Comparison of ENCODE assay signal across 11 cellular contexts in genomic region chr6:159056003-159056402, GRCh38. TPM values are rescaled to one million over a fixed set of nuclear protein-coding genes. Genes with fewer than 3 reads are reported as not detected.
A peak's percentile ranks its signal among the peaks of the same experiment; 100 is the strongest.
DNase-seq lines count a peak whose midpoint lies in the region; ATAC-seq and TF ChIP-seq lines count a peak whose summit lies in the region.
"Had no signal": no experiment of that assay in that cellular context is flagged by ENCODE, and none has a peak within 500 bp of the region (broad histone marks: within the 10 kb centered on the region; RNA-seq: fewer than 3 reads in every experiment).

No MANE protein-coding gene starts in this region.

- H3K4me1 Mint-ChIP-seq in activated CD4-positive, alpha-beta T cell treated with anti-CD3 and anti-CD28 coated beads, Interleukin-2, amount 10 ng/mL, durations not matched to agents 24 days and 14 days = peaks cover 61% of the 10 kb centered on the region
- peaks cover 81% of the 10 kb centered on the region for H3K4me1 Mint-ChIP-seq in activated CD8-positive, alpha-beta T cell treated with anti-CD3 and anti-CD28 coated beads, Interleukin-2, amount 10 ng/mL, durations not matched to agents 7 days and 5 days (ENCODE audit: low read depth)
- H3K4me1 Mint-ChIP-seq in natural killer cell = peaks cover 69 to 72% of the 10 kb centered on the region in 2 donors

- TF ChIP-seq CTCF in NB4 (IDR thresholded peaks at IDR 0.05; ENCODE audit: low read depth, low read length) (no peak), natural killer cell (IDR thresholded peaks at IDR 0.05) (no peak), foreskin keratinocyte (conservative IDR thresholded peaks at IDR 0.05) (no peak)

- H3K36me3 Mint-ChIP-seq in activated CD4-positive, alpha-beta T cell treated with anti-CD3 and anti-CD28 coated beads, Interleukin-2, amount 10 ng/mL, durations not matched to agents 24 days and 14 days (ENCODE audit: low read depth) = peaks cover 2% of the 10 kb centered on the region
- peaks cover 3% of the 10 kb centered on the region for H3K36me3 Mint-ChIP-seq in activated CD8-positive, alpha-beta T cell treated with anti-CD3 and anti-CD28 coated beads, Interleukin-2, amount 10 ng/mL, durations not matched to agents 7 days and 5 days (ENCODE audit: low read depth)
- H3K36me3 Mint-ChIP-seq in natural killer cell = no peaks in the 10 kb centered on the region

- H3K27me3 Mint-ChIP-seq in activated CD4-positive, alpha-beta T cell treated with anti-CD3 and anti-CD28 coated beads, Interleukin-2, amount 10 ng/mL, durations not matched to agents 24 days and 14 days = peaks cover 1% of the 10 kb centered on the region
- H3K27me3 Mint-ChIP-seq in activated CD8-positive, alpha-beta T cell treated with anti-CD3 and anti-CD28 coated beads, Interleukin-2, amount 10 ng/mL, durations not matched to agents 7 days and 5 days (ENCODE audit: low read depth) = no peaks in the 10 kb centered on the region
- H3K27me3 Mint-ChIP-seq in natural killer cell (ENCODE audit: low read depth in 2 of 2) = no peaks in the 10 kb centered on the region

- CTCF ChIA-PET in activated CD8-positive, alpha-beta T cell treated with anti-CD3 and anti-CD28 coated beads, Interleukin-2, amount 10 ng/mL, durations not matched to agents 7 days and 5 days (lab: Charles Lee) = interaction anchor here (0.7 to 8.0 kb wide), 9 partner anchors 10 to 365 kb away, joined by 3 to 94 read pairs (median 3); partner anchors contain the start of gene TAGAP

- POLR2A ChIA-PET in activated CD8-positive, alpha-beta T cell treated with anti-CD3 and anti-CD28 coated beads, Interleukin-2, amount 10 ng/mL, durations not matched to agents 7 days and 5 days (lab: Charles Lee) = interaction anchor here (1.6 to 10.1 kb wide), 2 partner anchors 14 to 24 kb away, joined by 5 to 155 read pairs; partner anchors contain the start of gene TAGAP

- peak; percentile 14 for ATAC-seq in activated CD8-positive, alpha-beta T cell treated with anti-CD3 and anti-CD28 coated beads, Interleukin-2, amount 10 ng/mL, durations not matched to agents 7 days and 5 days
- ATAC-seq in natural killer cell = peak in 1 of 3 donors; percentile 45
- no peak for ATAC-seq in GM21786 (IDR thresholded peaks at IDR 0.05; ENCODE audit: unreplicated experiment)
- ATAC-seq in HG02678 (IDR thresholded peaks at IDR 0.05; ENCODE audit: unreplicated experiment) = no peak
- no peak for ATAC-seq in foreskin keratinocyte

- H3K4me3 Mint-ChIP-seq in activated CD4-positive, alpha-beta T cell treated with anti-CD3 and anti-CD28 coated beads, Interleukin-2, amount 10 ng/mL, durations not matched to agents 24 days and 14 days = peak overlapping the region; percentile 70
- H3K4me3 Mint-ChIP-seq in activated CD8-positive, alpha-beta T cell treated with anti-CD3 and anti-CD28 coated beads, Interleukin-2, amount 10 ng/mL, durations not matched to agents 7 days and 5 days = peak overlapping the region; percentile 4
- peak overlapping the region; percentile 65 for H3K4me3 Mint-ChIP-seq in natural killer cell

- peaks cover 37% of the 10 kb centered on the region for H3K27me3 ChIP-seq in foreskin keratinocyte

- intact Hi-C loops in activated CD4-positive, alpha-beta T cell treated with anti-CD3 and anti-CD28 coated beads, Interleukin-2, amount 10 ng/mL, durations not matched to agents 24 days and 14 days (cut with micrococcal nuclease) = no loop called here
- intact Hi-C loops in natural killer cell (cut with micrococcal nuclease) = no loop called here

- no peak for TF ChIP-seq POLR2A in NB4 (IDR thresholded peaks at IDR 0.05; ENCODE audit: extremely low read depth, insufficient read length)

- no peaks in the 10 kb centered on the region for H3K4me1 ChIP-seq in foreskin keratinocyte

- H3K9me3 Mint-ChIP-seq in activated CD4-positive, alpha-beta T cell treated with anti-CD3 and anti-CD28 coated beads, Interleukin-2, amount 10 ng/mL, durations not matched to agents 24 days and 14 days = peaks cover 4% of the 10 kb centered on the region
- no peaks in the 10 kb centered on the region for H3K9me3 Mint-ChIP-seq in activated CD8-positive, alpha-beta T cell treated with anti-CD3 and anti-CD28 coated beads, Interleukin-2, amount 10 ng/mL, durations not matched to agents 7 days and 5 days (ENCODE audit: insufficient read depth)
- no peaks in the 10 kb centered on the region for H3K9me3 Mint-ChIP-seq in natural killer cell

- DNase-seq in activated CD4-positive, alpha-beta T cell treated with anti-CD3 and anti-CD28 coated beads, Interleukin-2, amount 10 ng/mL, durations not matched to agents 24 days and 14 days = no peak
- no peak for DNase-seq in activated CD4-positive, alpha-beta T cell treated with anti-CD3 and anti-CD28 coated beads for 1 hour
- DNase-seq in NB4 (ENCODE audit: low read depth) (peak; percentile 87), natural killer cell (no peak), foreskin keratinocyte (no peak)
- DNase-seq in activated CD8-positive, alpha-beta T cell treated with anti-CD3 and anti-CD28 coated beads, Interleukin-2, amount 10 ng/mL, durations not matched to agents 7 days and 5 days = no peak
- DNase-seq: activated CD4-positive, alpha-beta T cell treated with anti-CD3 and anti-CD28 coated beads, Interleukin-2, amount 50 U/mL, for 48 hours; NCI-H2171 treated with DMSO at 0.1 percent for 48 hours had no signal

- H3K4me3 ChIP-seq in NB4 (ENCODE audit: low read depth, low read length) = peak overlapping the region; percentile 9

- H3K27ac Mint-ChIP-seq in activated CD4-positive, alpha-beta T cell treated with anti-CD3 and anti-CD28 coated beads, Interleukin-2, amount 10 ng/mL, durations not matched to agents 24 days and 14 days = peak overlapping the region; percentile 94
- peak overlapping the region; percentile 56 for H3K27ac Mint-ChIP-seq in activated CD8-positive, alpha-beta T cell treated with anti-CD3 and anti-CD28 coated beads, Interleukin-2, amount 10 ng/mL, durations not matched to agents 7 days and 5 days
- H3K27ac Mint-ChIP-seq in natural killer cell = peak overlapping the region; percentile 67 to 83

- no peak overlapping the region for H3K27ac ChIP-seq in foreskin keratinocyte

RNA-seq across cellular contexts. Expression of gene TAGAP, which starts 11.2 kb away (rescaled TPM):
- total RNA-seq in activated CD4-positive, alpha-beta T cell treated with anti-CD3 and anti-CD28 coated beads, Interleukin-2, amount 10 ng/mL, durations not matched to agents 24 days and 14 days = 183 and 187 TPM in 2 replicates
- 10 to 100 TPM; 64.5 to 67.0 TPM for total RNA-seq in activated CD8-positive, alpha-beta T cell treated with anti-CD3 and anti-CD28 coated beads, Interleukin-2, amount 10 ng/mL, durations not matched to agents 7 days and 5 days
- total RNA-seq in natural killer cell = 100 to 1,000 TPM; 139 to 291 (median 178) TPM
- total RNA-seq in foreskin keratinocyte = 0.07 TPM in 2 replicates
- 0.03 and 0.06 TPM in 2 replicates for polyA plus RNA-seq in foreskin keratinocyte
- total RNA-seq: H4 had no signal

RNA-seq across cellular contexts. Expression of gene RSPH3, which starts 56.0 kb away (rescaled TPM):
- 4.7 and 5.1 TPM in 2 replicates for total RNA-seq in activated CD4-positive, alpha-beta T cell treated with anti-CD3 and anti-CD28 coated beads, Interleukin-2, amount 10 ng/mL, durations not matched to agents 24 days and 14 days
- total RNA-seq in activated CD8-positive, alpha-beta T cell treated with anti-CD3 and anti-CD28 coated beads, Interleukin-2, amount 10 ng/mL, durations not matched to agents 7 days and 5 days = 1 to 10 TPM; 1.4 TPM
- 1 to 10 TPM; 1.5 to 2.9 (median 2.4) TPM for total RNA-seq in natural killer cell
- total RNA-seq in foreskin keratinocyte = 5.8 and 6.9 TPM in 2 replicates
- 2.1 and 2.2 TPM in 2 replicates for polyA plus RNA-seq in foreskin keratinocyte

Comparison
In these comparisons a context has a peak if more than half of its experiments do, and no peak if none do; other contexts are left out.
1. H3K4me3 Mint-ChIP-seq: peak in every context shown above with its lines; median percentile 70 in activated CD4-positive, alpha-beta T cell treated with anti-CD3 and anti-CD28 coated beads, Interleukin-2, amount 10 ng/mL, durations not matched to agents 24 days and 14 days; 65 in natural killer cell; 4 in activated CD8-positive, alpha-beta T cell treated with anti-CD3 and anti-CD28 coated beads, Interleukin-2, amount 10 ng/mL, durations not matched to agents 7 days and 5 days.
2. RNA of gene TAGAP, which starts 11.2 kb away (total RNA-seq): 183 to 187 TPM in activated CD4-positive, alpha-beta T cell treated with anti-CD3 and anti-CD28 coated beads, Interleukin-2, amount 10 ng/mL, durations not matched to agents 24 days and 14 days, 139 to 291 TPM in natural killer cell and 64.5 to 67.0 TPM in activated CD8-positive, alpha-beta T cell treated with anti-CD3 and anti-CD28 coated beads, Interleukin-2, amount 10 ng/mL, durations not matched to agents 7 days and 5 days; 0.07 TPM in foreskin keratinocyte; every median in the first group is over 10 times any median in the second.
3. Peak in every context shown above with its lines, with median percentiles within 50 percentile points of each other: H3K27ac Mint-ChIP-seq.